In the genomic region with DNA sequence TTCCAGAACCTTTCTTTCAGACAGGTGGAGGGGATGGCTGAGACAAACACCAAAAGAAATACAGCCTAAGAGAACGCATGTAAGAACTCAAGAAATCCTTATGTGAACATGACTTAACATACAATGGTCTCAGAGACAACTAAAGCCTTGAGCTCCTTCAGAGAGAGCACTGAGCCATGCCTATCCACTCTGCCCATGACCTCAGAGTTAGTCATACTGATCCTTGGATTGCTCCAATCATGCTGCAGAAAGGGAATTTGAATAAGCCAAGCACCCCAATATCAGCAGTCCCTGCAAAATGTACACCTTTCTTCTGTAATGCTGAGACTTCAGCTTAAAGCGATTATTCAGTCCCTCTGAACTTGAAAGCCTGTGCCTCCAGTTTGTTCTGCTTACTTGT, we compare ENCODE assay signal across 24 cellular contexts. TPM values are rescaled to one million over a fixed set of nuclear protein-coding genes. Genes with fewer than 3 reads are reported as not detected.
DNase-seq lines count a peak whose midpoint lies in the region; ATAC-seq, FAIRE-seq and TF ChIP-seq lines count a peak whose summit lies in the region.
"Had no signal": no experiment of that assay in that cellular context is flagged by ENCODE, and none has a peak within 500 bp of the region (broad histone marks: within the 10 kb centered on the region; RNA-seq: fewer than 3 reads in every experiment).

No MANE protein-coding gene starts in this region.

- intact Hi-C loops in CD8-positive, alpha-beta T cell (cut with DNase I, micrococcal nuclease) = no loop called here
- intact Hi-C loops in mammary epithelial cell (cut with micrococcal nuclease) (no loop called here), upper lobe of right lung (cut with DNase I) (no loop called here), cardiac septum (cut with DNase I) (no loop called here)

- no peak overlapping the region for H3K9ac ChIP-seq in mammary epithelial cell (ENCODE audit: insufficient read depth, low read length)

- BruUV-seq in mammary epithelial cell (replicated peaks; lab: Mats Ljungman, UMichigan) = no TSS peak

- POLR2A ChIA-PET in CD8-positive, alpha-beta T cell (lab: Charles Lee) = interaction anchor here (1.3 kb wide), 1 partner anchor 16 kb away, joined by 3 read pairs; no protein-coding TSS in a partner anchor

- no peaks in the 10 kb centered on the region for H3K27me3 ChIP-seq in CD8-positive, alpha-beta T cell (ENCODE audit: insufficient read depth, low read length)
- no peaks in the 10 kb centered on the region for H3K27me3 ChIP-seq in mammary epithelial cell (ENCODE audit: insufficient read depth, low read length)
- H3K27me3 ChIP-seq in upper lobe of right lung = no peaks in the 10 kb centered on the region
- H3K27me3 ChIP-seq: colonic mucosa, esophagus muscularis mucosa, spleen had no signal

- no peaks in the 10 kb centered on the region for H3K9me3 Mint-ChIP-seq in CD8-positive, alpha-beta T cell
- H3K9me3 Mint-ChIP-seq: activated naive CD8-positive, alpha-beta T cell treated with anti-CD3 and anti-CD28 coated beads, Interleukin-2, amount 50 U/mL, for 24 hours had no signal

- H3K27ac Mint-ChIP-seq in CD8-positive, alpha-beta T cell = peak overlapping the region; percentile 27
- no peak overlapping the region for H3K27ac Mint-ChIP-seq in T-helper 17 cell
- H3K27ac Mint-ChIP-seq: activated naive CD8-positive, alpha-beta T cell treated with anti-CD3 and anti-CD28 coated beads, Interleukin-2, amount 50 U/mL, for 24 hours; B cell had no signal

- H2AFZ ChIP-seq in mammary epithelial cell (ENCODE audit: low read depth, low read length) = no peak overlapping the region

- H3K9me3 ChIP-seq in CD8-positive, alpha-beta T cell (ENCODE audit: low read length) = no peaks in the 10 kb centered on the region
- H3K9me3 ChIP-seq in mammary epithelial cell (replicated peaks; ENCODE audit: insufficient read depth, low read length) (no peaks in the 10 kb centered on the region), T-helper 17 cell (ENCODE audit: control insufficient read depth, low read length, poor library complexity, severe bottlenecking) (no peaks in the 10 kb centered on the region), upper lobe of right lung (no peaks in the 10 kb centered on the region)
- H3K9me3 ChIP-seq: colonic mucosa, esophagus muscularis mucosa, spleen had no signal

- H3K27ac ChIP-seq in CD8-positive, alpha-beta T cell (ENCODE audit: low read depth, low read length) = no peak overlapping the region
- H3K27ac ChIP-seq in mammary epithelial cell (ENCODE audit: insufficient read depth, low read depth, low read length) = no peak overlapping the region
- no peak overlapping the region for H3K27ac ChIP-seq in upper lobe of right lung
- H3K27ac ChIP-seq: colonic mucosa, esophagus muscularis mucosa, spleen had no signal

- no peak for ATAC-seq in CD8-positive, alpha-beta T cell
- ATAC-seq in T-helper 17 cell (no peak), upper lobe of right lung (no peak)
- ATAC-seq: activated naive CD8-positive, alpha-beta T cell treated with anti-CD3 and anti-CD28 coated beads, Interleukin-2, amount 50 U/mL, for 24 hours had no signal

- dilution Hi-C loops in mammary epithelial cell (cut with HindIII; ENCODE audit: low sequenced_read_pairs) = no loop called here

- WGBS in mammary epithelial cell (ENCODE audit: low coverage, missing lambda C conversion rate) = 56% methylated on average over 2 of the region's 2 CpGs

- no peaks in the 10 kb centered on the region for H3K4me1 ChIP-seq in CD8-positive, alpha-beta T cell (ENCODE audit: insufficient read depth, low read length)
- H3K4me1 ChIP-seq in mammary epithelial cell (ENCODE audit: insufficient read depth, low read length) (no peaks in the 10 kb centered on the region), upper lobe of right lung (no peaks in the 10 kb centered on the region)
- H3K4me1 ChIP-seq: colonic mucosa, esophagus muscularis mucosa, spleen had no signal

- DNase-seq in CD8-positive, alpha-beta T cell = no peak
- DNase-seq in HTR-8/SVneo (ENCODE audit: insufficient read length, low spot score) = peak; percentile 29
- DNase-seq in mammary epithelial cell = peak; percentile 64
- DNase-seq in kidney glomerular epithelial cell (lab: John Stamatoyannopoulos, UW) = peak; percentile 32
- no peak for DNase-seq in T-helper 17 cell
- DNase-seq in upper lobe of right lung = no peak
- DNase-seq in cardiac septum (ENCODE audit: low spot score) = no peak
- no peak for DNase-seq in mucosa of gallbladder (ENCODE audit: low spot score)
- DNase-seq: activated CD4-positive, alpha-beta T cell treated with anti-CD3 and anti-CD28 coated beads for 4 hours; activated naive CD8-positive, alpha-beta T cell treated with anti-CD3 and anti-CD28 coated beads, Interleukin-2, amount 50 U/mL, for 24 hours; colonic mucosa; DMS 273 treated with DMSO at 0.1 percent for 48 hours; hippocampal formation; KG1; NCI-H1436; NK-92 treated with Interleukin-12 subunit alpha and Interleukin-12 subunit beta, amount 100 ng/mL, for 24 hours; posterior cingulate gyrus; SIG-M5; spleen; stimulated activated naive CD4-positive, alpha-beta T cell treated with Interleukin-2 at 50 U/mL for 16 hours; T1000 had no signal

- no peak for FAIRE-seq in HTR-8/SVneo (lab: Jason Lieb, UNC)
- FAIRE-seq: GM18507 had no signal

- in situ Hi-C loops in mammary epithelial cell (cut with MboI; ENCODE audit: low sequenced_read_pairs in 2 of 2) = no loop called here

- peaks cover 64% of the 10 kb centered on the region for H3K36me3 Mint-ChIP-seq in CD8-positive, alpha-beta T cell
- H3K36me3 Mint-ChIP-seq in T-helper 17 cell (ENCODE audit: low read depth) = peaks cover 10% of the 10 kb centered on the region

- CTCF ChIA-PET in CD8-positive, alpha-beta T cell (lab: Charles Lee) = no interaction called here
- CTCF ChIA-PET in mammary epithelial cell (lab: Charles Lee; ENCODE audit: low non-redundant PET) = no interaction called here

- H3K4me3 Mint-ChIP-seq in CD8-positive, alpha-beta T cell = no peak overlapping the region
- H3K4me3 Mint-ChIP-seq in T-helper 17 cell = no peak overlapping the region
- H3K4me3 Mint-ChIP-seq: activated naive CD8-positive, alpha-beta T cell treated with anti-CD3 and anti-CD28 coated beads, Interleukin-2, amount 50 U/mL, for 24 hours; B cell had no signal

- no peak overlapping the region for H3K4me3 ChIP-seq in CD8-positive, alpha-beta T cell (ENCODE audit: low read depth, low read length)
- no peak overlapping the region for H3K4me3 ChIP-seq in mammary epithelial cell (replicated peaks in 1 of 3; ENCODE audit: insufficient read depth in 1 of 3, low read depth in 2 of 3, low read length in 3 of 3)
- no peak overlapping the region for H3K4me3 ChIP-seq in upper lobe of right lung
- H3K4me3 ChIP-seq: colonic mucosa, esophagus muscularis mucosa, spleen had no signal

- H3K79me2 ChIP-seq in mammary epithelial cell (ENCODE audit: insufficient read depth, low read length) = no peaks in the 10 kb centered on the region

- no peak for TF ChIP-seq CTCF in CD8-positive, alpha-beta T cell (IDR thresholded peaks at IDR 0.05)
- TF ChIP-seq CTCF in mammary epithelial cell (conservative IDR thresholded peaks at IDR 0.05 in 1 of 2, IDR thresholded peaks at IDR 0.05 in 1 of 2; ENCODE audit: extremely low read depth in 1 of 2, insufficient read depth in 1 of 2, low read depth in 1 of 2, low read length in 2 of 2) = no peak
- no peak for TF ChIP-seq CTCF in upper lobe of right lung (IDR thresholded peaks at IDR 0.05)

- H3K36me3 ChIP-seq in CD8-positive, alpha-beta T cell (ENCODE audit: insufficient read depth, low read length) = peaks cover 9% of the 10 kb centered on the region
- H3K36me3 ChIP-seq in mammary epithelial cell (ENCODE audit: insufficient read depth, low read length) (peaks cover 14% of the 10 kb centered on the region), upper lobe of right lung (peaks cover 57% of the 10 kb centered on the region)

- no peaks in the 10 kb centered on the region for H3K4me1 Mint-ChIP-seq in CD8-positive, alpha-beta T cell (ENCODE audit: low read depth)
- peaks cover 10% of the 10 kb centered on the region for H3K4me1 Mint-ChIP-seq in T-helper 17 cell
- H3K4me1 Mint-ChIP-seq: activated naive CD8-positive, alpha-beta T cell treated with anti-CD3 and anti-CD28 coated beads, Interleukin-2, amount 50 U/mL, for 24 hours; B cell had no signal

- no peak overlapping the region for H3K4me2 ChIP-seq in mammary epithelial cell (ENCODE audit: insufficient read depth, low read depth, low read length)

- H4K20me1 ChIP-seq in mammary epithelial cell (ENCODE audit: insufficient read depth, low read length) = no peaks in the 10 kb centered on the region

- no peaks in the 10 kb centered on the region for H3K27me3 Mint-ChIP-seq in CD8-positive, alpha-beta T cell (ENCODE audit: low read depth)
- H3K27me3 Mint-ChIP-seq in T-helper 17 cell = no peaks in the 10 kb centered on the region
- H3K27me3 Mint-ChIP-seq: activated naive CD8-positive, alpha-beta T cell treated with anti-CD3 and anti-CD28 coated beads, Interleukin-2, amount 50 U/mL, for 24 hours; B cell had no signal

RNA-seq across cellular contexts. Expression of a gene that starts 43.2 kb away (rescaled TPM):
- 10 to 100 TPM; 50.2 to 54.6 TPM for total RNA-seq in CD8-positive, alpha-beta T cell
- total RNA-seq in mammary epithelial cell (10 to 100 TPM; 11.5 to 13.2 TPM), T-helper 17 cell (1 to 10 TPM; 7.4 to 9.8 TPM), upper lobe of right lung (53.3 TPM), cardiac septum (10.2 TPM), mucosa of gallbladder (61.4 TPM)
- polyA plus RNA-seq in mammary epithelial cell = 4.4 TPM
- polyA minus RNA-seq in mammary epithelial cell = 15.7 TPM

RNA-seq across cellular contexts. Expression of a gene that starts 48.7 kb away (rescaled TPM):
- total RNA-seq in CD8-positive, alpha-beta T cell = 10 to 100 TPM; 21.0 to 24.3 TPM
- total RNA-seq in mammary epithelial cell (10 to 100 TPM; 23.0 to 29.7 TPM), T-helper 17 cell (10 to 100 TPM; 30.5 to 33.8 TPM), upper lobe of right lung (43.9 TPM), cardiac septum (37.7 TPM), mucosa of gallbladder (52.2 TPM)
- 6.4 TPM for polyA plus RNA-seq in mammary epithelial cell
- polyA minus RNA-seq in mammary epithelial cell = 5.3 TPM

Comparison
In these comparisons a context has a peak if more than half of its experiments do, and no peak if none do; other contexts are left out.
1. DNase-seq: peak in HTR-8/SVneo (single experiment), mammary epithelial cell (single experiment) and kidney glomerular epithelial cell (single experiment); none in CD8-positive, alpha-beta T cell (0 of 7), T-helper 17 cell (0 of 3), upper lobe of right lung (single experiment), cardiac septum (single experiment) and mucosa of gallbladder (single experiment).